Comparison of ENCODE assay signal across 32 cellular contexts in genomic region chr6:63340351-63340750, GRCh38. TPM values are rescaled to one million over a fixed set of nuclear protein-coding genes. Genes with fewer than 3 reads are reported as not detected.
"Had no signal": no experiment of that assay in that cellular context is flagged by ENCODE, and none has a peak within 500 bp of the region (broad histone marks: within the 10 kb centered on the region; RNA-seq: fewer than 3 reads in every experiment).

No MANE protein-coding gene starts in this region.

- H3K9me3 ChIP-seq: neutrophil, pancreas, thyroid gland, vagina had no signal

- H3K27me3 ChIP-seq: neutrophil, pancreas, stomach, thyroid gland, tibial nerve, upper lobe of left lung, vagina had no signal

- FAIRE-seq: pancreas, urothelium cell line had no signal

- H3K27ac ChIP-seq: neutrophil, pancreas, psoas muscle, skin epidermis, stomach, thoracic aorta, thyroid gland, tibial nerve, upper lobe of left lung, vagina had no signal

- H3K36me3 ChIP-seq: neutrophil, pancreas, stomach, thoracic aorta, thyroid gland, tibial nerve, upper lobe of left lung, vagina had no signal

- DNase-seq: naive B cell; naive thymus-derived CD8-positive, alpha-beta T cell; nephron progenitor cell; nucleus accumbens; pancreas; psoas muscle; right cardiac atrium; stimulated activated CD4-positive, alpha-beta T cell treated with anti-CD3 and anti-CD28 coated beads, Interleukin-15, amount 100 ng/mL, for 24 hours; stimulated activated CD4-positive, alpha-beta T cell treated with anti-CD3 and anti-CD28 coated beads, Interleukin-2, amount 100 ng/mL, for 24 hours; stimulated activated CD4-positive, alpha-beta T cell treated with anti-CD3 and anti-CD28 coated beads, Interleukin-2, amount 100 ng/mL, for 48 hours; stimulated activated CD4-positive, alpha-beta T cell treated with anti-CD3 and anti-CD28 coated beads, Interleukin-4, amount 100 ng/mL, for 24 hours; stimulated activated naive B cell treated with anti-CD40 and anti-IgM and Interleukin-4, amounts not matched to agents 10 μg/mL and 1 μg/mL and 100 μg/mL, for 72 hours; stimulated activated naive CD4-positive, alpha-beta T cell treated with Interleukin-2 at 50 U/mL for 16 hours; stomach; thyroid gland; trophoblast cell had no signal

- H3K4me3 ChIP-seq: pancreas, psoas muscle, skin epidermis, stomach, thoracic aorta, thyroid gland, tibial nerve, upper lobe of left lung, vagina had no signal

- ATAC-seq: naive thymus-derived CD8-positive, alpha-beta T cell; natural killer cell treated with Interleukin-12 subunit alpha and Interleukin-12 subunit beta and Interleukin-15 and Interleukin-18, amount 100 ng/mL, for 72 hours; pancreas; psoas muscle; right cardiac atrium; sciatic nerve; stimulated activated effector memory CD8-positive, alpha-beta T cell treated with anti-CD3 and anti-CD28 coated beads, Interleukin-12 subunit alpha, Interleukin-12 subunit beta, amount 100 ng/mL, for 72 hours; stimulated activated naive B cell treated with anti-CD40 and anti-IgM and Interleukin-4, amounts not matched to agents 10 μg/mL and 1 μg/mL and 100 μg/mL, for 72 hours had no signal

- H3K4me1 ChIP-seq: pancreas, psoas muscle, stomach, thyroid gland, tibial nerve, upper lobe of left lung, vagina had no signal

RNA-seq across cellular contexts. Expression of gene LGSN, which starts 20.6 kb away (rescaled TPM):
- total RNA-seq: natural killer cell treated with Interleukin-12 subunit alpha and Interleukin-12 subunit beta and Interleukin-15 and Interleukin-18, amount 100 ng/mL, for 72 hours; neural crest cell; omental fat pad; osteocyte; progenitor cell of endocrine pancreas; psoas muscle; right cardiac atrium; sciatic nerve; subcutaneous adipose tissue; thoracic aorta; thyroid gland; tibial nerve; ureter; vagina had no signal
- polyA plus RNA-seq: naive thymus-derived CD8-positive, alpha-beta T cell; right cardiac atrium had no signal
